ENCODE assay signal across 8 cellular contexts in the genomic region with DNA sequence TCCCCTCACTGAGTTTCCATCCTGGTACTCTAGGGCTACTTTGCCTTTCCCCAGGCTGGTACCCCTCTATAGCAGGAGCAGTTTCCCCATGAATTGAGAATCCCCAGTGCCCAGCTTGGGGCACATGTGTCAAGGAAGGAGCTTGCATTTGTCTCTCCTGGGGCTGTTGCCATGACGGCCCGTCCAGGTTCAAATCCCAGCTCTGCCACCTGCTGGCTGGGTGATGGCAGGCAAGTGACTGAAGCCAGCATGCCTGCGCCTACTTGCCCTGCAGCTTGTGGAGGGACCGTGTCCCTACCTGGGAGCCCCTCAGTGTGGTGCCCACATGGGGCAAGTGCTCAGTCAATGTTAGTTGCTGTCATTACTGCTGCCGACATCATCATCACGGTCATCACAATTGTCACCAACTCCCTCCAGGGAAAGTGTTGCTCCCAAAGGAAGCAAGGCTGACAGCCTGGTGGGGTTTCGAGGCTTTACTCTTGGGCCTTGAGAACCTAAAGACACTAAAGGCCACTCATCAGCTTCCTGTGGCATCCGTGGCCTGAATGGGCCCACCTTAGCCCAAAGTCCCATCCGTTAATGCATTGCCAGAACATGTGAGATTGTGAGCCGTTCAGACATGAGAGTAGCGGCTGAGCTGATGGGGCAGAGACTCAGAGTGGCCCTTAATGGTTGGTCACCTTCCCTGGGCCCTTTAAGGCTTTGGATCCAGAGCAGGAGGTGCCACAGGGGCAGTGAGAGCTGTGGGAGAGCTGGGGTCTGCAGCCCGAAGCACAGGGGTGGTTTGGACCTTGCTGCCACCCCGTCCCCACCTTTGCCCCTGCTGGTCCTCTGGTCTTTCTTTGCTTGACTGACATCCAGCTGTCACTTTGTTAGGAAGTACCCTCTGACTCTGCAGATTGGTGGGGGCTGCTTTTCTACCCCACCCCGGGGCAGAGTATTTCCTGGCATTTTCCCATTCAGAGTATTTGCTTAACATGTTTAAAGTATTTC.
DNase-seq lines count a peak whose midpoint lies in the region; ATAC-seq and TF ChIP-seq lines count a peak whose summit lies in the region.

No MANE protein-coding gene starts in this region.

- no peaks in the 10 kb centered on the region for H3K27me3 ChIP-seq in stomach

- in situ Hi-C loops in KBM-7 (cut with MboI; ENCODE audit: low pct_unique_long_range_greater_than_20kb, low sequenced_read_pairs) = no loop called here

- H3K27ac ChIP-seq in stomach = no peak overlapping the region

- intact Hi-C loops in stomach (cut with DNase I; ENCODE audit: low total_unique reads) = no loop called here

- H3K36me3 ChIP-seq in stomach = peaks cover 0 to 17% (median 13%) of the 10 kb centered on the region in 4 donors

- no peak overlapping the region for H3K4me3 ChIP-seq in stomach

- 72 to 82% (median 78%) methylated on average over 12 to 14 of the region's 14 CpGs for WGBS in stomach, 5 donors

- H3K9me3 ChIP-seq in stomach = no peaks in the 10 kb centered on the region

- peak; percentile 33 for DNase-seq in CD1c-positive myeloid dendritic cell (ENCODE audit: extremely low spot score)
- DNase-seq in KBM-7 = peak; percentile 51
- peak; percentile 57 to 64 for DNase-seq in activated CD4-positive, alpha-beta T cell treated with anti-CD3 and anti-CD28 coated beads for 4 hours
- DNase-seq in dermis microvascular lymphatic vessel endothelial cell (ENCODE audit: low read depth in 2 of 2) = peak; percentile 35 to 60
- DNase-seq in medulla oblongata (ENCODE audit: extremely low spot score) = peak; percentile 43
- DNase-seq in stomach = peak; percentile 57

- no peak for ATAC-seq in GM19452 (IDR thresholded peaks at IDR 0.05; ENCODE audit: unreplicated experiment)
- no peak for ATAC-seq in HG02759 (IDR thresholded peaks at IDR 0.05; ENCODE audit: unreplicated experiment)

- TF ChIP-seq EP300 in stomach (IDR thresholded peaks at IDR 0.05) = no peak

- TF ChIP-seq CTCF in stomach (IDR thresholded peaks at IDR 0.05) = peak in 5 of 7 experiments; percentile 26 to 57 (median 52)

- H3K4me1 ChIP-seq in stomach = peaks cover 0 to 27% (median 13%) of the 10 kb centered on the region in 4 donors

- TF ChIP-seq POLR2A in stomach (IDR thresholded peaks at IDR 0.05) = no peak
